29 cellular contexts compared by ENCODE assay signal in the genomic region with DNA sequence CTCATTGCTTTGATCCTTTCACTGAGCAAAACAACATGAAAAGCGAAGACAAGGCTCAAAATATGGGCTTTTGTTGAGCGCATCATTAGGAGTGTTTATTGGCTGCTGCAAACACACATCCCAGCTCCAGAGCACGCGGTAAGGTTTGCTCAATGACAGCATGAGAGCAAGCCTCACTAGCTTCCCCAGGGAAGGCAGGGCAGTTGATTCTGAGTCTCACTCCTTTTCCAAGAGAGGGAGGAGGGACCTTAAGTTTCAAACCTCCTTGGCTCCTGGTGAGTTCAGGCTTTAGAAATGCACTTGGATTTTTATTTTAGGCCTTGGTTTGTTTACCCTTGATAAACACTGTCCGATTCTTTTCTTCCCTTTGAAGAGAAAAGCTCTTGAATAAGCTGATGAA.
DNase-seq lines count a peak whose midpoint lies in the region; ATAC-seq, FAIRE-seq and TF ChIP-seq lines count a peak whose summit lies in the region.
"Had no signal": no experiment of that assay in that cellular context is flagged by ENCODE, and none has a peak within 500 bp of the region (broad histone marks: within the 10 kb centered on the region; RNA-seq: fewer than 3 reads in every experiment).

No MANE protein-coding gene starts in this region.

- no peak overlapping the region for H3K27ac ChIP-seq in heart right ventricle
- H3K27ac ChIP-seq in right atrium auricular region: no peak overlapping the region
- H3K27ac ChIP-seq: epithelial cell of prostate, pancreas, right lobe of liver, SJSA1, vagina had no signal

- no peaks in the 10 kb centered on the region for H3K9me3 ChIP-seq in heart right ventricle
- H3K9me3 ChIP-seq in right atrium auricular region: no peaks in the 10 kb centered on the region
- H3K9me3 ChIP-seq: pancreas, right lobe of liver, SJSA1, vagina had no signal

- H3K4me3 ChIP-seq in heart right ventricle (no peak overlapping the region), right atrium auricular region (no peak overlapping the region)
- H3K4me3 ChIP-seq: pancreas, right lobe of liver, SJSA1, vagina had no signal

- in situ Hi-C loops in GM13976 (cut with MboI; ENCODE audit: low sequenced_read_pairs, unreplicated experiment): no loop called here

- H3K27me3 ChIP-seq in heart right ventricle (no peaks in the 10 kb centered on the region), right atrium auricular region (no peaks in the 10 kb centered on the region)
- H3K27me3 ChIP-seq: pancreas, right lobe of liver, SJSA1, vagina had no signal

- intact Hi-C loops in heart right ventricle (cut with DNase I): no loop called here

- DNase-seq in heart right ventricle (peak in 1 of 2 donors; percentile 19), right atrium auricular region (ENCODE audit: low spot score) (no peak), globus pallidus (ENCODE audit: low spot score) (peak; percentile 11), medulla oblongata (ENCODE audit: extremely low spot score) (peak; percentile 6), HTR-8/SVneo (ENCODE audit: insufficient read length, low spot score) (no peak), GM13976 (ENCODE audit: low spot score) (no peak), COLO668 (lab: John Stamatoyannopoulos, UW; ENCODE audit: unreplicated experiment) (no peak)
- DNase-seq: activated B cell treated with CpG ODN at 0.5 μM for 24 hours; activated CD4-positive, alpha-beta T cell treated with anti-CD3 and anti-CD28 coated beads, Interleukin-2, amount 10 ng/mL, durations not matched to agents 7 days and 5 days; activated effector memory CD4-positive, alpha-beta T cell treated with anti-CD3 and anti-CD28 coated beads, Interleukin-2, amount 50 U/mL, for 16 hours; activated naive CD8-positive, alpha-beta T cell treated with anti-CD3 and anti-CD28 coated beads for 36 hours; activated T-cell treated with anti-CD3 and anti-CD28 coated beads, Interleukin-2, amount 50 U/mL, for 1 hour; aorta; CD4-positive, alpha-beta memory T cell; effector memory CD4-positive, alpha-beta T cell; EL; H9; mammary epithelial cell; NCI-H82; pancreas; right lobe of liver; stimulated activated naive CD8-positive, alpha-beta T cell treated with anti-CD3 and anti-CD28 coated beads, Interleukin-15, amount 100 ng/mL, for 72 hours had no signal

- WGBS in heart right ventricle, 2 donors: 48 to 52% methylated on average over 5 of the region's 5 CpGs

- H3K36me3 ChIP-seq in heart right ventricle: no peaks in the 10 kb centered on the region
- no peaks in the 10 kb centered on the region for H3K36me3 ChIP-seq in right atrium auricular region
- H3K36me3 ChIP-seq: pancreas, right lobe of liver, SJSA1, vagina had no signal

- no peak for TF ChIP-seq CTCF in heart right ventricle (IDR thresholded peaks at IDR 0.05)
- no peak for TF ChIP-seq CTCF in right atrium auricular region (IDR thresholded peaks at IDR 0.05)
- TF ChIP-seq CTCF in GM13976 (IDR thresholded peaks at IDR 0.05; ENCODE audit: borderline replicate concordance, control extremely low read depth, extremely low read depth, insufficient read depth, missing control alignments): no peak

- FAIRE-seq in HTR-8/SVneo (lab: Jason Lieb, UNC): no peak
- FAIRE-seq: colon, HepG2, islet of Langerhans, pancreas had no signal

- peaks cover 0 to 3% (median 0%) of the 10 kb centered on the region in 9 donors for H3K4me1 ChIP-seq in heart right ventricle
- peaks cover 0 to 2% of the 10 kb centered on the region in 2 donors for H3K4me1 ChIP-seq in right atrium auricular region
- H3K4me1 ChIP-seq: pancreas, right lobe of liver, SJSA1, vagina had no signal

- ATAC-seq in heart right ventricle: peak in 7 of 8 donors; percentile 38 to 81 (median 56)
- no peak for ATAC-seq in HG02852 (IDR thresholded peaks at IDR 0.05; ENCODE audit: unreplicated experiment)
- ATAC-seq: HepG2; right lobe of liver; stimulated activated naive CD8-positive, alpha-beta T cell treated with anti-CD3 and anti-CD28 coated beads, Interleukin-15, amount 100 ng/mL, for 72 hours had no signal

Comparison
In these comparisons a context has a peak if more than half of its experiments do, and no peak if none do; other contexts are left out.
1. DNase-seq: peak in globus pallidus (single experiment) and medulla oblongata (single experiment); none in right atrium auricular region (single experiment), HTR-8/SVneo (single experiment), GM13976 (single experiment) and COLO668 (single experiment).